1 cellular context compared by ENCODE assay signal in genomic region chr15:84859143-84859542, GRCh38.
TF ChIP-seq lines count a peak whose summit lies in the region.

No MANE protein-coding gene starts in this region.

TF ChIP-seq in HCT116, 20 proteins besides CTCF, POLR2A, EP300 and RAD21:
- TF ChIP-seq EGR1 (IDR thresholded peaks at IDR 0.05; ENCODE audit: low read depth) (peak; percentile 31; the same call in 1 of the 2 replicates), SP1 (IDR thresholded peaks at IDR 0.05; ENCODE audit: low read depth) (peak; percentile 99), ZNF274 (IDR thresholded peaks at IDR 0.05; ENCODE audit: low read depth, low read length) (no peak), ZBTB33 (IDR thresholded peaks at IDR 0.05; ENCODE audit: extremely low read depth, insufficient replicate concordance, low read length) (peak; percentile 68), JUND (IDR thresholded peaks at IDR 0.05) (peak; percentile 96), EZH2 (IDR thresholded peaks at IDR 0.05) (no peak), CEBPB (IDR thresholded peaks at IDR 0.05; ENCODE audit: low read depth) (peak; percentile 77), YY1 (IDR thresholded peaks at IDR 0.05; ENCODE audit: extremely low read depth, insufficient replicate concordance, low read depth, low read length) (peak; percentile 38), ZFX (IDR thresholded peaks at IDR 0.05) (no peak), REST (IDR thresholded peaks at IDR 0.05; ENCODE audit: low read depth) (no peak), POLR2AphosphoS5 (IDR thresholded peaks at IDR 0.05; ENCODE audit: low read depth, low read length) (peak; percentile 83), FOSL1 (IDR thresholded peaks at IDR 0.05; ENCODE audit: low read depth) (peak; percentile 95), CBX3 (IDR thresholded peaks at IDR 0.05; ENCODE audit: low read depth) (peak; percentile 97), ELF1 (IDR thresholded peaks at IDR 0.05; ENCODE audit: borderline replicate concordance, low read depth) (no peak; the same call in 1 of the 2 replicates), SRF (IDR thresholded peaks at IDR 0.05; ENCODE audit: low read depth) (no peak), EZH2phosphoT487 (IDR thresholded peaks at IDR 0.05; ENCODE audit: borderline replicate concordance) (no peak), MAX (IDR thresholded peaks at IDR 0.05) (peak; percentile 83), SIN3A (IDR thresholded peaks at IDR 0.05; ENCODE audit: low read depth) (peak; percentile 73), TCF7L2 (IDR thresholded peaks at IDR 0.05; ENCODE audit: borderline replicate concordance, extremely low read depth, insufficient read depth, insufficient read length) (no peak)
- TF ChIP-seq, protein P1, sequence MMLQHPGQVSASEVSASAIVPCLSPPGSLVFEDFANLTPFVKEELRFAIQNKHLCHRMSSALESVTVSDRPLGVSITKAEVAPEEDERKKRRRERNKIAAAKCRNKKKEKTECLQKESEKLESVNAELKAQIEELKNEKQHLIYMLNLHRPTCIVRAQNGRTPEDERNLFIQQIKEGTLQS (IDR thresholded peaks at IDR 0.05), result no peak
